In genomic region chr2:240713928-240714746, GRCh38 we compare ENCODE assay signal across 28 cellular contexts. TPM values are rescaled to one million over a fixed set of nuclear protein-coding genes. Genes with fewer than 3 reads are reported as not detected.
DNase-seq lines count a peak whose midpoint lies in the region; ATAC-seq and TF ChIP-seq lines count a peak whose summit lies in the region.
"Had no signal": no experiment of that assay in that cellular context is flagged by ENCODE, and none has a peak within 500 bp of the region (broad histone marks: within the 10 kb centered on the region; RNA-seq: fewer than 3 reads in every experiment).

No MANE protein-coding gene starts in this region.

- H3K4me2 ChIP-seq in BLaER1 treated with 17β-estradiol and CSF1 and Interleukin-3, amounts not matched to agents 10 nM and 100 nM: peak overlapping the region in 8 of 11 experiments; percentile 25 to 57 (median 42); a peak in 14 of 22 replicates

- H3K27me3 Mint-ChIP-seq in WTC11 (ENCODE audit: low read depth) (no peaks in the 10 kb centered on the region), neural crest cell (ENCODE audit: low read depth) (no peaks in the 10 kb centered on the region)
- H3K27me3 Mint-ChIP-seq: activated T-cell treated with anti-CD3 and anti-CD28 coated beads, Interleukin-2, amount 50 U/mL, for 24 hours had no signal

- peaks cover 0 to 9% (median 0%) of the 10 kb centered on the region in 11 experiments; a peak in 2 of 22 replicates for H4K20me1 ChIP-seq in BLaER1 treated with 17β-estradiol and CSF1 and Interleukin-3, amounts not matched to agents 10 nM and 100 nM

- H3K9me3 Mint-ChIP-seq in WTC11 (no peaks in the 10 kb centered on the region), neural crest cell (no peaks in the 10 kb centered on the region)
- H3K9me3 Mint-ChIP-seq: activated CD4-positive, alpha-beta T cell treated with anti-CD3 and anti-CD28 coated beads, Interleukin-2, amount 10 ng/mL, durations not matched to agents 24 days and 14 days; activated T-cell treated with anti-CD3 and anti-CD28 coated beads, Interleukin-2, amount 50 U/mL, for 24 hours; CD8-positive, alpha-beta T cell; stimulated activated memory B cell treated with anti-CD40 and anti-IgM and Interleukin-4, amounts not matched to agents 10 μg/mL and 1 μg/mL and 100 μg/mL, for 72 hours had no signal

- no peaks in the 10 kb centered on the region for H3K4me1 Mint-ChIP-seq in WTC11
- H3K4me1 Mint-ChIP-seq in neural crest cell: no peaks in the 10 kb centered on the region
- H3K4me1 Mint-ChIP-seq: activated CD4-positive, alpha-beta T cell treated with anti-CD3 and anti-CD28 coated beads, Interleukin-2, amount 10 ng/mL, durations not matched to agents 24 days and 14 days; stimulated activated memory B cell treated with anti-CD40 and anti-IgM and Interleukin-4, amounts not matched to agents 10 μg/mL and 1 μg/mL and 100 μg/mL, for 72 hours had no signal

- POLR2A ChIA-PET in WTC11 (lab: Charles Lee): interaction anchor here (1.3 kb wide), 1 partner anchor 17 kb away, joined by 3 read pairs; no protein-coding TSS in a partner anchor

- ATAC-seq in WTC11: no peak
- no peak for ATAC-seq in GM19467 (IDR thresholded peaks at IDR 0.05; ENCODE audit: unreplicated experiment)
- ATAC-seq: CD8-positive, alpha-beta T cell; left lung; PC-3; stimulated activated memory B cell treated with anti-CD40 and anti-IgM and Interleukin-4, amounts not matched to agents 10 μg/mL and 1 μg/mL and 100 μg/mL, for 72 hours had no signal

- no peaks in the 10 kb centered on the region for H3K9me3 ChIP-seq in BLaER1 treated with 17β-estradiol and CSF1 and Interleukin-3, amounts not matched to agents 10 nM and 100 nM (replicated peaks in 1 of 11)
- H3K9me3 ChIP-seq: left lung had no signal

- H3K9ac ChIP-seq in BLaER1 treated with 17β-estradiol and CSF1 and Interleukin-3, amounts not matched to agents 10 nM and 100 nM: no peak overlapping the region; a peak in 1 of 22 replicates

- CTCF ChIA-PET in WTC11 (lab: Charles Lee): interaction anchor here (0.6 to 1.5 kb wide), 5 partner anchors 9 to 464 kb away, joined by 3 to 4 read pairs (median 3); no protein-coding TSS in a partner anchor

- peaks cover 8% of the 10 kb centered on the region; the same call in 1 of the 2 replicates for H3K36me3 Mint-ChIP-seq in WTC11
- H3K36me3 Mint-ChIP-seq in neural crest cell (ENCODE audit: low read depth): no peaks in the 10 kb centered on the region
- H3K36me3 Mint-ChIP-seq: CD8-positive, alpha-beta T cell; stimulated activated memory B cell treated with anti-CD40 and anti-IgM and Interleukin-4, amounts not matched to agents 10 μg/mL and 1 μg/mL and 100 μg/mL, for 72 hours had no signal

- H3K27ac Mint-ChIP-seq in WTC11 (peak overlapping the region; percentile 63; the same call in 1 of the 2 replicates), neural crest cell (ENCODE audit: unreplicated experiment) (peak overlapping the region; percentile 30)
- H3K27ac Mint-ChIP-seq: activated CD4-positive, alpha-beta T cell treated with anti-CD3 and anti-CD28 coated beads, Interleukin-2, amount 10 ng/mL, durations not matched to agents 24 days and 14 days; activated T-cell treated with anti-CD3 and anti-CD28 coated beads, Interleukin-2, amount 50 U/mL, for 24 hours; CD8-positive, alpha-beta T cell; stimulated activated memory B cell treated with anti-CD40 and anti-IgM and Interleukin-4, amounts not matched to agents 10 μg/mL and 1 μg/mL and 100 μg/mL, for 72 hours had no signal

- H3K36me3 ChIP-seq in BLaER1 treated with 17β-estradiol and CSF1 and Interleukin-3, amounts not matched to agents 10 nM and 100 nM: no peaks in the 10 kb centered on the region
- H3K36me3 ChIP-seq: left lung had no signal

- H3K27ac ChIP-seq in BLaER1 treated with 17β-estradiol and CSF1 and Interleukin-3, amounts not matched to agents 10 nM and 100 nM: no peak overlapping the region
- H3K27ac ChIP-seq: left lung, VCaP had no signal

- no peak overlapping the region for H3K4me3 Mint-ChIP-seq in WTC11
- H3K4me3 Mint-ChIP-seq in neural crest cell: no peak overlapping the region
- H3K4me3 Mint-ChIP-seq: activated CD4-positive, alpha-beta T cell treated with anti-CD3 and anti-CD28 coated beads, Interleukin-2, amount 10 ng/mL, durations not matched to agents 24 days and 14 days; activated T-cell treated with anti-CD3 and anti-CD28 coated beads, Interleukin-2, amount 50 U/mL, for 24 hours; CD8-positive, alpha-beta T cell; stimulated activated memory B cell treated with anti-CD40 and anti-IgM and Interleukin-4, amounts not matched to agents 10 μg/mL and 1 μg/mL and 100 μg/mL, for 72 hours had no signal

- TF ChIP-seq CTCF in WTC11 (IDR thresholded peaks at IDR 0.05) (no peak), neural crest cell (conservative IDR thresholded peaks at IDR 0.05) (no peak)

- DNase-seq in NCI-H1436 (lab: John Stamatoyannopoulos, UW) (peak; percentile 58), NCI-H1436 treated with DMSO at 0.1 percent for 48 hours (lab: John Stamatoyannopoulos, UW) (no peak), WTC11 (ENCODE audit: low spot score) (no peak), neural crest cell (ENCODE audit: low read depth, low spot score) (no peak), SKM-1 (lab: John Stamatoyannopoulos, UW; ENCODE audit: unreplicated experiment) (no peak)
- no peak for DNase-seq in stimulated activated naive CD4-positive, alpha-beta T cell treated with Interleukin-2 at 50 U/mL for 16 hours (lab: John Stamatoyannopoulos, UW)
- DNase-seq: activated CD4-positive, alpha-beta T cell treated with anti-CD3 and anti-CD28 coated beads, Interleukin-2, amount 10 ng/mL, durations not matched to agents 24 days and 14 days; activated gamma-delta T cell treated with Interleukin-2 at 50 U/mL for 16 hours; activated T-cell treated with anti-CD3 and anti-CD28 coated beads, Interleukin-2, amount 50 U/mL, for 24 hours; CD8-positive, alpha-beta T cell; cerebellar nuclear complex; DMS153; NCI-H1048; NCI-H446; PC-3; stimulated activated CD4-positive, alpha-beta T cell treated with anti-CD3 and anti-CD28 coated beads, Interleukin-4, amount 100 ng/mL, for 1 hour; SW 1271; T-helper 9 cell had no signal

- no peaks in the 10 kb centered on the region for H3K27me3 ChIP-seq in BLaER1 treated with 17β-estradiol and CSF1 and Interleukin-3, amounts not matched to agents 10 nM and 100 nM

- H3K4me3 ChIP-seq in BLaER1 treated with 17β-estradiol and CSF1 and Interleukin-3, amounts not matched to agents 10 nM and 100 nM: no peak overlapping the region
- H3K4me3 ChIP-seq: left lung had no signal

- H3K4me1 ChIP-seq in BLaER1 treated with 17β-estradiol and CSF1 and Interleukin-3, amounts not matched to agents 10 nM and 100 nM: peaks cover 0 to 53% (median 36%) of the 10 kb centered on the region in 10 experiments; a peak in 13 of 20 replicates
- H3K4me1 ChIP-seq: left lung had no signal

TF ChIP-seq in WTC11, 78 proteins besides CTCF, POLR2A, EP300 and RAD21 (continues in another document):
- TF ChIP-seq FOXJ3 (CRISPR knock-in tag; IDR thresholded peaks at IDR 0.05; ENCODE audit: borderline replicate concordance): no peak
- no peak for TF ChIP-seq ZNF138 (CRISPR knock-in tag; conservative IDR thresholded peaks at IDR 0.05)
- no peak for TF ChIP-seq EMX1 (CRISPR knock-in tag; IDR thresholded peaks at IDR 0.05)
- TF ChIP-seq, protein P1, sequence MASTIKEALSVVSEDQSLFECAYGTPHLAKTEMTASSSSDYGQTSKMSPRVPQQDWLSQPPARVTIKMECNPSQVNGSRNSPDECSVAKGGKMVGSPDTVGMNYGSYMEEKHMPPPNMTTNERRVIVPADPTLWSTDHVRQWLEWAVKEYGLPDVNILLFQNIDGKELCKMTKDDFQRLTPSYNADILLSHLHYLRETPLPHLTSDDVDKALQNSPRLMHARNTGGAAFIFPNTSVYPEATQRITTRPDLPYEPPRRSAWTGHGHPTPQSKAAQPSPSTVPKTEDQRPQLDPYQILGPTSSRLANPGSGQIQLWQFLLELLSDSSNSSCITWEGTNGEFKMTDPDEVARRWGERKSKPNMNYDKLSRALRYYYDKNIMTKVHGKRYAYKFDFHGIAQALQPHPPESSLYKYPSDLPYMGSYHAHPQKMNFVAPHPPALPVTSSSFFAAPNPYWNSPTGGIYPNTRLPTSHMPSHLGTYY (CRISPR knock-in tag; IDR thresholded peaks at IDR 0.05): no peak
- TF ChIP-seq, protein P2, sequence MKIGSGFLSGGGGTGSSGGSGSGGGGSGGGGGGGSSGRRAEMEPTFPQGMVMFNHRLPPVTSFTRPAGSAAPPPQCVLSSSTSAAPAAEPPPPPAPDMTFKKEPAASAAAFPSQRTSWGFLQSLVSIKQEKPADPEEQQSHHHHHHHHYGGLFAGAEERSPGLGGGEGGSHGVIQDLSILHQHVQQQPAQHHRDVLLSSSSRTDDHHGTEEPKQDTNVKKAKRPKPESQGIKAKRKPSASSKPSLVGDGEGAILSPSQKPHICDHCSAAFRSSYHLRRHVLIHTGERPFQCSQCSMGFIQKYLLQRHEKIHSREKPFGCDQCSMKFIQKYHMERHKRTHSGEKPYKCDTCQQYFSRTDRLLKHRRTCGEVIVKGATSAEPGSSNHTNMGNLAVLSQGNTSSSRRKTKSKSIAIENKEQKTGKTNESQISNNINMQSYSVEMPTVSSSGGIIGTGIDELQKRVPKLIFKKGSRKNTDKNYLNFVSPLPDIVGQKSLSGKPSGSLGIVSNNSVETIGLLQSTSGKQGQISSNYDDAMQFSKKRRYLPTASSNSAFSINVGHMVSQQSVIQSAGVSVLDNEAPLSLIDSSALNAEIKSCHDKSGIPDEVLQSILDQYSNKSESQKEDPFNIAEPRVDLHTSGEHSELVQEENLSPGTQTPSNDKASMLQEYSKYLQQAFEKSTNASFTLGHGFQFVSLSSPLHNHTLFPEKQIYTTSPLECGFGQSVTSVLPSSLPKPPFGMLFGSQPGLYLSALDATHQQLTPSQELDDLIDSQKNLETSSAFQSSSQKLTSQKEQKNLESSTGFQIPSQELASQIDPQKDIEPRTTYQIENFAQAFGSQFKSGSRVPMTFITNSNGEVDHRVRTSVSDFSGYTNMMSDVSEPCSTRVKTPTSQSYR (CRISPR knock-in tag; IDR thresholded peaks at IDR 0.05): no peak
- no peak for TF ChIP-seq ATF2 (CRISPR knock-in tag; IDR thresholded peaks at IDR 0.05; ENCODE audit: borderline replicate concordance, low read depth)
- no peak for TF ChIP-seq OVOL2 (CRISPR knock-in tag; IDR thresholded peaks at IDR 0.05; ENCODE audit: borderline replicate concordance)

RNA-seq across cellular contexts. Expression of gene AQP12A, which starts 22.5 kb away (rescaled TPM):
- not detected in 3 replicates for total RNA-seq in WTC11 (2021)
- total RNA-seq in neural crest cell: not detected in 2 replicates
- total RNA-seq: A172; activated CD4-positive, alpha-beta T cell treated with anti-CD3 and anti-CD28 coated beads, Interleukin-2, amount 10 ng/mL, durations not matched to agents 24 days and 14 days; CD8-positive, alpha-beta T cell; left lung; omental fat pad; PC-3; renal cortical epithelial cell; temporal lobe; ureter had no signal

RNA-seq across cellular contexts. Expression of gene AQP12B, which starts 31.5 kb away (rescaled TPM):
- total RNA-seq in WTC11 (2021): not detected in 3 replicates
- total RNA-seq in neural crest cell: not detected in 2 replicates
- total RNA-seq: A172; activated CD4-positive, alpha-beta T cell treated with anti-CD3 and anti-CD28 coated beads, Interleukin-2, amount 10 ng/mL, durations not matched to agents 24 days and 14 days; CD8-positive, alpha-beta T cell; left lung; omental fat pad; PC-3; renal cortical epithelial cell; temporal lobe; ureter had no signal
